Comparison of ENCODE assay signal across 13 cellular contexts in the genomic region with DNA sequence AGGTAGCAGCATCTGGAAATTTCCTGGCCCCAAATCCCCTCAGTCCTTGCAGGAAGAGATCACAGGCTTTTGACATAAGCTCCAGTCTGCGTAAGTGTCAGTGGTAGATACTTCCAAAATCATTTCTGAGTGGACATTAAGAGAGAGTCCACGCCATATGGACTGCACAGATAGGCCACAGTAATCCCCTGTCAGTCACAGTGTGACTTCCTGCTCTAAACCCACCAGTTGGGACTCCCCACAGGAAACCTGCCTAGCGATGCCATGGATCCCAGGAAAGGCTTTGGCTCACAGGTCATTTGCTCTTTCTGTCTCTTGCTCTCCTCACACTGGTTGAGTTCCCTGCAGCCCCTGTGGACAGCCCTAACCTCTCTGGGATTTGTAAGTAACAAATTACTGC. TPM values are rescaled to one million over a fixed set of nuclear protein-coding genes. Genes with fewer than 3 reads are reported as not detected.
DNase-seq lines count a peak whose midpoint lies in the region; ATAC-seq and TF ChIP-seq lines count a peak whose summit lies in the region.
"Had no signal": no experiment of that assay in that cellular context is flagged by ENCODE, and none has a peak within 500 bp of the region (broad histone marks: within the 10 kb centered on the region; RNA-seq: fewer than 3 reads in every experiment).

No MANE protein-coding gene starts in this region.

- H3K9me3 Mint-ChIP-seq in activated naive CD8-positive, alpha-beta T cell treated with anti-CD3 and anti-CD28 coated beads, Interleukin-2, amount 50 U/mL, for 24 hours = peaks cover 7% of the 10 kb centered on the region

- H3K27me3 Mint-ChIP-seq in activated naive CD8-positive, alpha-beta T cell treated with anti-CD3 and anti-CD28 coated beads, Interleukin-2, amount 50 U/mL, for 24 hours = no peaks in the 10 kb centered on the region

- H3K79me2 ChIP-seq in MM.1S (ENCODE audit: low read length) = no peaks in the 10 kb centered on the region

- no peaks in the 10 kb centered on the region for H3K79me1 ChIP-seq in neuronal stem cell (ENCODE audit: low read depth, low read length)

- H3F3A ChIP-seq in MM.1S (ENCODE audit: insufficient read depth, low read length) = no peaks in the 10 kb centered on the region

- no peak for ATAC-seq in activated naive CD8-positive, alpha-beta T cell treated with anti-CD3 and anti-CD28 coated beads, Interleukin-2, amount 50 U/mL, for 24 hours

- no peaks in the 10 kb centered on the region for H3K27me3 ChIP-seq in BLaER1 treated with 17β-estradiol and CSF1 and Interleukin-3, amounts not matched to agents 10 nM and 100 nM
- no peaks in the 10 kb centered on the region for H3K27me3 ChIP-seq in MM.1S (replicated peaks; ENCODE audit: insufficient read depth, low read length)
- peaks cover 2% of the 10 kb centered on the region for H3K27me3 ChIP-seq in WERI-Rb-1 (ENCODE audit: insufficient read depth, low read depth, severe bottlenecking)
- H3K27me3 ChIP-seq in neuronal stem cell (ENCODE audit: control insufficient read depth in 3 of 3, insufficient read depth in 3 of 3, low read depth in 1 of 3, low read length in 3 of 3) = no peaks in the 10 kb centered on the region

- H2AK5ac ChIP-seq in neuronal stem cell (ENCODE audit: low read depth, low read length) = no peak overlapping the region

- TF ChIP-seq CTCF in MM.1S (IDR thresholded peaks at IDR 0.05; ENCODE audit: low read length) = no peak
- TF ChIP-seq CTCF in WERI-Rb-1 (IDR thresholded peaks at IDR 0.05; ENCODE audit: low read depth, low read length) = no peak

- no peak overlapping the region for H2BK120ac ChIP-seq in neuronal stem cell (ENCODE audit: low read depth, low read length)

- no peak overlapping the region for H3K23ac ChIP-seq in neuronal stem cell (ENCODE audit: low read depth, low read length, poor library complexity)

- no peak overlapping the region for H3K4me3 Mint-ChIP-seq in activated naive CD8-positive, alpha-beta T cell treated with anti-CD3 and anti-CD28 coated beads, Interleukin-2, amount 50 U/mL, for 24 hours
- H3K4me3 Mint-ChIP-seq: CD4-positive, alpha-beta memory T cell; H9 had no signal

- H3K36me3 ChIP-seq in BLaER1 treated with 17β-estradiol and CSF1 and Interleukin-3, amounts not matched to agents 10 nM and 100 nM = no peaks in the 10 kb centered on the region
- no peaks in the 10 kb centered on the region for H3K36me3 ChIP-seq in MM.1S (replicated peaks; ENCODE audit: insufficient read depth, low read length)
- H3K36me3 ChIP-seq in WERI-Rb-1 = no peaks in the 10 kb centered on the region
- H3K36me3 ChIP-seq in neuronal stem cell (replicated peaks in 1 of 2; ENCODE audit: control insufficient read depth in 2 of 2, insufficient read depth in 2 of 2, low read length in 2 of 2) = no peaks in the 10 kb centered on the region

- no peak overlapping the region for H2BK12ac ChIP-seq in neuronal stem cell (ENCODE audit: low read length)

- H3K4me2 ChIP-seq in BLaER1 treated with 17β-estradiol and CSF1 and Interleukin-3, amounts not matched to agents 10 nM and 100 nM = peak overlapping the region in 9 of 11 experiments; percentile 8 to 75 (median 61); a peak in 17 of 22 replicates
- H3K4me2 ChIP-seq in MM.1S (ENCODE audit: low read depth, low read length) (no peak overlapping the region), neuronal stem cell (ENCODE audit: insufficient read depth, low read length, poor library complexity, severe bottlenecking) (no peak overlapping the region)

- H3K4me1 Mint-ChIP-seq in activated naive CD8-positive, alpha-beta T cell treated with anti-CD3 and anti-CD28 coated beads, Interleukin-2, amount 50 U/mL, for 24 hours = no peaks in the 10 kb centered on the region
- H3K4me1 Mint-ChIP-seq: CD4-positive, alpha-beta memory T cell had no signal

- H4K20me1 ChIP-seq in BLaER1 treated with 17β-estradiol and CSF1 and Interleukin-3, amounts not matched to agents 10 nM and 100 nM = no peaks in the 10 kb centered on the region
- no peaks in the 10 kb centered on the region for H4K20me1 ChIP-seq in MM.1S (ENCODE audit: insufficient read depth, low read length)

- peaks cover 0 to 24% (median 14%) of the 10 kb centered on the region in 11 experiments; a peak in 14 of 22 replicates for H3K9me3 ChIP-seq in BLaER1 treated with 17β-estradiol and CSF1 and Interleukin-3, amounts not matched to agents 10 nM and 100 nM (replicated peaks in 1 of 11)
- H3K9me3 ChIP-seq in MM.1S (replicated peaks; ENCODE audit: insufficient read depth, low read length) (no peaks in the 10 kb centered on the region), WERI-Rb-1 (ENCODE audit: severe bottlenecking) (peaks cover 2% of the 10 kb centered on the region), neuronal stem cell (replicated peaks in 1 of 2; ENCODE audit: control insufficient read depth in 2 of 2, insufficient read depth in 1 of 2, low read depth in 1 of 2, low read length in 2 of 2) (peaks cover 0 to 14% of the 10 kb centered on the region in 2 donors)

- no peak overlapping the region for H3K14ac ChIP-seq in neuronal stem cell (ENCODE audit: low read length)

- DNase-seq in MM.1S (no peak), WERI-Rb-1 (peak; percentile 47), neuronal stem cell (ENCODE audit: low spot score) (no peak), A172 (ENCODE audit: low spot score) (no peak)
- DNase-seq in activated naive CD8-positive, alpha-beta T cell treated with anti-CD3 and anti-CD28 coated beads, Interleukin-2, amount 50 U/mL, for 24 hours = no peak
- DNase-seq: CD4-positive, alpha-beta memory T cell; DND-41; GDM1; GOT3; H9; IMR-90 had no signal

- H3K36me3 Mint-ChIP-seq in activated naive CD8-positive, alpha-beta T cell treated with anti-CD3 and anti-CD28 coated beads, Interleukin-2, amount 50 U/mL, for 24 hours (ENCODE audit: low read depth) = no peaks in the 10 kb centered on the region
- H3K36me3 Mint-ChIP-seq: CD4-positive, alpha-beta memory T cell had no signal

- peak overlapping the region; percentile 42 for H3K18ac ChIP-seq in neuronal stem cell (ENCODE audit: low read length)

- no peak overlapping the region for H4K8ac ChIP-seq in neuronal stem cell (ENCODE audit: low read depth, low read length)

- no peaks in the 10 kb centered on the region for H3K9me2 ChIP-seq in MM.1S (replicated peaks; ENCODE audit: insufficient read depth, low read length)

- H4K91ac ChIP-seq in neuronal stem cell (ENCODE audit: low read depth, low read length, poor library complexity) = no peak overlapping the region

- H3K27ac ChIP-seq in BLaER1 treated with 17β-estradiol and CSF1 and Interleukin-3, amounts not matched to agents 10 nM and 100 nM = peak overlapping the region in 6 of 11 experiments; percentile 25 to 62 (median 49); a peak in 8 of 22 replicates
- H3K27ac ChIP-seq in MM.1S (ENCODE audit: low read length) (no peak overlapping the region), WERI-Rb-1 (no peak overlapping the region), neuronal stem cell (replicated peaks; ENCODE audit: low read length) (no peak overlapping the region)
- H3K27ac ChIP-seq: C4-2B had no signal

- H2BK5ac ChIP-seq in neuronal stem cell (ENCODE audit: low read length) = no peak overlapping the region

- no peak overlapping the region for H3K9ac ChIP-seq in BLaER1 treated with 17β-estradiol and CSF1 and Interleukin-3, amounts not matched to agents 10 nM and 100 nM
- no peak overlapping the region for H3K9ac ChIP-seq in MM.1S (ENCODE audit: low read length)
- no peak overlapping the region for H3K9ac ChIP-seq in neuronal stem cell (ENCODE audit: low read depth, low read length, poor library complexity)

- H3K4ac ChIP-seq in neuronal stem cell (ENCODE audit: low read length) = no peak overlapping the region

- H3K4me3 ChIP-seq in BLaER1 treated with 17β-estradiol and CSF1 and Interleukin-3, amounts not matched to agents 10 nM and 100 nM = no peak overlapping the region
- H3K4me3 ChIP-seq in MM.1S (ENCODE audit: low read length) = no peak overlapping the region
- H3K4me3 ChIP-seq in WERI-Rb-1 (ENCODE audit: low read depth, low read length) = no peak overlapping the region
- no peak overlapping the region for H3K4me3 ChIP-seq in neuronal stem cell (ENCODE audit: low read length in 2 of 2)

- 0 out of 2 replicates have a peak overlapping the region, but pooled peaks have one; percentile 22 for H2AFZ ChIP-seq in MM.1S (ENCODE audit: low read length)
- no peak overlapping the region for H2AFZ ChIP-seq in neuronal stem cell (ENCODE audit: low read length)

- H3K27ac Mint-ChIP-seq in activated naive CD8-positive, alpha-beta T cell treated with anti-CD3 and anti-CD28 coated beads, Interleukin-2, amount 50 U/mL, for 24 hours = no peak overlapping the region
- H3K27ac Mint-ChIP-seq: CD4-positive, alpha-beta memory T cell; H9 had no signal

- H3K4me1 ChIP-seq in BLaER1 treated with 17β-estradiol and CSF1 and Interleukin-3, amounts not matched to agents 10 nM and 100 nM = peaks cover 6 to 29% (median 22%) of the 10 kb centered on the region in 10 experiments; a peak in 18 of 20 replicates
- no peaks in the 10 kb centered on the region for H3K4me1 ChIP-seq in MM.1S (ENCODE audit: low read length)
- H3K4me1 ChIP-seq in neuronal stem cell (ENCODE audit: control insufficient read depth in 2 of 2, insufficient read depth in 1 of 2, low read depth in 1 of 2, low read length in 2 of 2) = peaks cover 0 to 4% of the 10 kb centered on the region in 2 donors

- no CpG with 5 or more reads among the region's 3 CpGs for WGBS in neuronal stem cell (ENCODE audit: extremely low coverage in 2 of 2, insufficient read length in 2 of 2, insufficient replicate concordance in 1 of 2), 2 donors

- no peak overlapping the region for H2BK15ac ChIP-seq in neuronal stem cell (ENCODE audit: low read length)

RNA-seq across cellular contexts. Expression of gene MKRN3, which starts 28.8 kb away (rescaled TPM):
- polyA plus RNA-seq in neuronal stem cell (2013, experiment 1 of 2) = 0.49 TPM
- 0.28 TPM for polyA plus RNA-seq in neuronal stem cell (2013, experiment 2 of 2)
- 8.0 and 11.1 TPM in 2 replicates for total RNA-seq in A172 (2014; rRNA removed; shearing (Covaris generic))
- total RNA-seq: H9 had no signal

Comparison
In these comparisons a context has a peak if more than half of its experiments do, and no peak if none do; other contexts are left out.
1. H3K27ac ChIP-seq: peak in BLaER1 treated with 17β-estradiol and CSF1 and Interleukin-3, amounts not matched to agents 10 nM and 100 nM (6 of 11); none in MM.1S (single experiment), WERI-Rb-1 (single experiment) and neuronal stem cell (single experiment).
2. H3K4me2 ChIP-seq: peak in BLaER1 treated with 17β-estradiol and CSF1 and Interleukin-3, amounts not matched to agents 10 nM and 100 nM (9 of 11); none in MM.1S (single experiment) and neuronal stem cell (single experiment).